ENCODE assay signal across 1 cellular context in genomic region chr22:46780453-46780852, GRCh38.
TF ChIP-seq lines count a peak whose summit lies in the region.

No MANE protein-coding gene starts in this region.

TF ChIP-seq in HepG2, 621 proteins besides CTCF, POLR2A, EP300 and RAD21:
- TF ChIP-seq ZMAT5 (CRISPR knock-in tag; IDR thresholded peaks at IDR 0.05; ENCODE audit: borderline replicate concordance, low read depth) (no peak), HOXD1 (CRISPR knock-in tag; IDR thresholded peaks at IDR 0.05) (no peak), ZNF597 (CRISPR knock-in tag; IDR thresholded peaks at IDR 0.05) (no peak), MIER3 (CRISPR knock-in tag; IDR thresholded peaks at IDR 0.05; ENCODE audit: borderline replicate concordance) (no peak), CREB1 (IDR thresholded peaks at IDR 0.05) (no peak), CREB1 (CRISPR knock-in tag; IDR thresholded peaks at IDR 0.05) (no peak), ZNF563 (CRISPR knock-in tag; IDR thresholded peaks at IDR 0.05) (no peak), ZNF263 (CRISPR knock-in tag; IDR thresholded peaks at IDR 0.05) (no peak)
